In the genomic region with DNA sequence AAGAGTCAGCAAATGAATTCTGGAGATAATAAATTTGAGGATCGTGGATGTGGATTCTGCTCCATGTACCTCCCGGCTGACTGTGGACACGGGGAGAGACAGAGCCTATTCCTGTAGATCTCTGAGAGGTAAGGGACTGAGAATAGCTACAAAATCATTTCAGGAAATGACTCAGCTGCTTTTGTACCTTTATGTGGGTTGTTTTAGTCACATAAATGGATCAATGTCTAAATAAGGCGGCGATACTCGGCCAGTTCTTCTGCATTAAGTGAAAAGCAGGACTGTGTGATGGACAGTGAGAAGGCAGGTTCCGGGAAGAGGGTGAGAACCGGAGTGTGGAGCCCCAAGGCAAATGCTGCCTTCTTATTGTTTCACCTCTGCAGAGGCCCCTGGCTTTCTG, we compare ENCODE assay signal across 21 cellular contexts.
DNase-seq lines count a peak whose midpoint lies in the region; ATAC-seq and TF ChIP-seq lines count a peak whose summit lies in the region.
"Had no signal": no experiment of that assay in that cellular context is flagged by ENCODE, and none has a peak within 500 bp of the region (broad histone marks: within the 10 kb centered on the region; RNA-seq: fewer than 3 reads in every experiment).

No MANE protein-coding gene starts in this region.

- DNase-seq in GM23338 (ENCODE audit: low spot score) = no peak
- peak; percentile 69 for DNase-seq in M059J (ENCODE audit: low read depth)
- peak; percentile 10 for DNase-seq in epithelial cell of prostate (ENCODE audit: low read depth, low spot score)
- DNase-seq in stimulated activated CD4-positive, alpha-beta T cell treated with anti-CD3 and anti-CD28 coated beads, Interleukin-12 subunit alpha, Interleukin-12 subunit beta, amount 100 ng/mL, for 4 hours = no peak
- no peak for DNase-seq in 8988T
- DNase-seq: activated CD4-positive, alpha-beta T cell treated with anti-CD3 and anti-CD28 coated beads for 36 hours; CD8-positive, alpha-beta T cell; cortex of kidney; DMS79; GOT3; IMR-90; NCI-H1694; NCI-H774; psoas muscle; SHP77 treated with DMSO at 0.1 percent for 48 hours; stimulated activated CD4-positive, alpha-beta T cell treated with anti-CD3 and anti-CD28 coated beads, Interleukin-2, amount 100 ng/mL, for 48 hours had no signal

- H4K20me1 ChIP-seq in GM23338 (replicated peaks; ENCODE audit: insufficient read depth) = no peaks in the 10 kb centered on the region

- H3K4me3 ChIP-seq in GM23338 = no peak overlapping the region
- H3K4me3 ChIP-seq: psoas muscle, skin epidermis had no signal

- H3K27me3 Mint-ChIP-seq in GM23338 (ENCODE audit: insufficient read depth, low read depth, poor library complexity) = peaks cover 3% of the 10 kb centered on the region

- no peak for TF ChIP-seq CTCF in GM23338 (conservative IDR thresholded peaks at IDR 0.05; ENCODE audit: low read depth in 2 of 2)

- no peak overlapping the region for H3K27ac Mint-ChIP-seq in GM23338
- H3K27ac Mint-ChIP-seq: activated CD4-positive, alpha-beta T cell treated with anti-CD3 and anti-CD28 coated beads for 36 hours; CD8-positive, alpha-beta T cell; type B pancreatic cell had no signal

- peak; percentile 78 for ATAC-seq in GM18511 (IDR thresholded peaks at IDR 0.05; ENCODE audit: unreplicated experiment)
- no peak for ATAC-seq in GM23338
- ATAC-seq in HG02884 (IDR thresholded peaks at IDR 0.05; ENCODE audit: unreplicated experiment) = no peak
- no peak for ATAC-seq in GM18861 (IDR thresholded peaks at IDR 0.05; ENCODE audit: unreplicated experiment)
- ATAC-seq: activated CD4-positive, alpha-beta T cell treated with anti-CD3 and anti-CD28 coated beads for 36 hours; CD8-positive, alpha-beta T cell; psoas muscle had no signal

- no peaks in the 10 kb centered on the region for H3K36me3 Mint-ChIP-seq in GM23338 (ENCODE audit: low read depth)
- H3K36me3 Mint-ChIP-seq: CD8-positive, alpha-beta T cell; type B pancreatic cell had no signal

- no peaks in the 10 kb centered on the region for H3K27me3 ChIP-seq in GM23338 (ENCODE audit: insufficient read depth)

- H3K4me3 Mint-ChIP-seq in GM23338 = no peak overlapping the region
- H3K4me3 Mint-ChIP-seq: activated CD4-positive, alpha-beta T cell treated with anti-CD3 and anti-CD28 coated beads for 36 hours; CD8-positive, alpha-beta T cell; type B pancreatic cell had no signal

- H3K27ac ChIP-seq in GM23338 (ENCODE audit: low read depth) = no peak overlapping the region
- peak overlapping the region; percentile 3 for H3K27ac ChIP-seq in epithelial cell of prostate
- H3K27ac ChIP-seq: psoas muscle, skin epidermis had no signal

- no peaks in the 10 kb centered on the region for H3K4me1 ChIP-seq in GM23338 (ENCODE audit: insufficient read depth)
- H3K4me1 ChIP-seq: psoas muscle had no signal

- H3K36me3 ChIP-seq in GM23338 (ENCODE audit: insufficient read depth) = no peaks in the 10 kb centered on the region

- peaks cover 13% of the 10 kb centered on the region; the same call in 1 of the 2 replicates for H3K9me2 ChIP-seq in GM23338 (ENCODE audit: insufficient read depth)

- H3K4me2 ChIP-seq in GM23338 = no peak overlapping the region

- no peaks in the 10 kb centered on the region for H3K79me2 ChIP-seq in GM23338 (replicated peaks; ENCODE audit: insufficient read depth)

- H3K4me1 Mint-ChIP-seq in GM23338 = peaks cover 10% of the 10 kb centered on the region
- H3K4me1 Mint-ChIP-seq: activated CD4-positive, alpha-beta T cell treated with anti-CD3 and anti-CD28 coated beads for 36 hours had no signal

- H3F3A ChIP-seq in GM23338 (replicated peaks; ENCODE audit: low read depth) = no peaks in the 10 kb centered on the region

- H2AFZ ChIP-seq in GM23338 = 0 out of 2 replicates have a peak overlapping the region, but pooled peaks have one; percentile 56

- no peaks in the 10 kb centered on the region for H3K9me3 Mint-ChIP-seq in GM23338
- H3K9me3 Mint-ChIP-seq: CD8-positive, alpha-beta T cell; type B pancreatic cell had no signal

TF ChIP-seq in GM23338, 12 proteins besides CTCF, POLR2A, EP300 and RAD21 (continues in another document):
- TF ChIP-seq CREB1 (CRISPR knock-in tag; IDR thresholded peaks at IDR 0.05; ENCODE audit: low read depth) (no peak), ZNF331 (CRISPR knock-in tag; IDR thresholded peaks at IDR 0.05; ENCODE audit: low read depth) (no peak), EZH2 (IDR thresholded peaks at IDR 0.05; ENCODE audit: low read depth, unreplicated experiment) (no peak), ZNF114 (CRISPR knock-in tag; IDR thresholded peaks at IDR 0.05) (no peak), POLR2AphosphoS5 (IDR thresholded peaks at IDR 0.05; ENCODE audit: low read depth) (no peak), NANOG (IDR thresholded peaks at IDR 0.05; ENCODE audit: borderline replicate concordance) (no peak), STAT1 (IDR thresholded peaks at IDR 0.05; ENCODE audit: unreplicated experiment) (no peak), EZH2phosphoT487 (IDR thresholded peaks at IDR 0.05; ENCODE audit: unreplicated experiment) (no peak), JUNB (IDR thresholded peaks at IDR 0.05; ENCODE audit: unreplicated experiment) (no peak)
- TF ChIP-seq, protein P1, sequence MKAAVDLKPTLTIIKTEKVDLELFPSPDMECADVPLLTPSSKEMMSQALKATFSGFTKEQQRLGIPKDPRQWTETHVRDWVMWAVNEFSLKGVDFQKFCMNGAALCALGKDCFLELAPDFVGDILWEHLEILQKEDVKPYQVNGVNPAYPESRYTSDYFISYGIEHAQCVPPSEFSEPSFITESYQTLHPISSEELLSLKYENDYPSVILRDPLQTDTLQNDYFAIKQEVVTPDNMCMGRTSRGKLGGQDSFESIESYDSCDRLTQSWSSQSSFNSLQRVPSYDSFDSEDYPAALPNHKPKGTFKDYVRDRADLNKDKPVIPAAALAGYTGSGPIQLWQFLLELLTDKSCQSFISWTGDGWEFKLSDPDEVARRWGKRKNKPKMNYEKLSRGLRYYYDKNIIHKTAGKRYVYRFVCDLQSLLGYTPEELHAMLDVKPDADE (IDR thresholded peaks at IDR 0.05) = no peak
- TF ChIP-seq, protein P2, sequence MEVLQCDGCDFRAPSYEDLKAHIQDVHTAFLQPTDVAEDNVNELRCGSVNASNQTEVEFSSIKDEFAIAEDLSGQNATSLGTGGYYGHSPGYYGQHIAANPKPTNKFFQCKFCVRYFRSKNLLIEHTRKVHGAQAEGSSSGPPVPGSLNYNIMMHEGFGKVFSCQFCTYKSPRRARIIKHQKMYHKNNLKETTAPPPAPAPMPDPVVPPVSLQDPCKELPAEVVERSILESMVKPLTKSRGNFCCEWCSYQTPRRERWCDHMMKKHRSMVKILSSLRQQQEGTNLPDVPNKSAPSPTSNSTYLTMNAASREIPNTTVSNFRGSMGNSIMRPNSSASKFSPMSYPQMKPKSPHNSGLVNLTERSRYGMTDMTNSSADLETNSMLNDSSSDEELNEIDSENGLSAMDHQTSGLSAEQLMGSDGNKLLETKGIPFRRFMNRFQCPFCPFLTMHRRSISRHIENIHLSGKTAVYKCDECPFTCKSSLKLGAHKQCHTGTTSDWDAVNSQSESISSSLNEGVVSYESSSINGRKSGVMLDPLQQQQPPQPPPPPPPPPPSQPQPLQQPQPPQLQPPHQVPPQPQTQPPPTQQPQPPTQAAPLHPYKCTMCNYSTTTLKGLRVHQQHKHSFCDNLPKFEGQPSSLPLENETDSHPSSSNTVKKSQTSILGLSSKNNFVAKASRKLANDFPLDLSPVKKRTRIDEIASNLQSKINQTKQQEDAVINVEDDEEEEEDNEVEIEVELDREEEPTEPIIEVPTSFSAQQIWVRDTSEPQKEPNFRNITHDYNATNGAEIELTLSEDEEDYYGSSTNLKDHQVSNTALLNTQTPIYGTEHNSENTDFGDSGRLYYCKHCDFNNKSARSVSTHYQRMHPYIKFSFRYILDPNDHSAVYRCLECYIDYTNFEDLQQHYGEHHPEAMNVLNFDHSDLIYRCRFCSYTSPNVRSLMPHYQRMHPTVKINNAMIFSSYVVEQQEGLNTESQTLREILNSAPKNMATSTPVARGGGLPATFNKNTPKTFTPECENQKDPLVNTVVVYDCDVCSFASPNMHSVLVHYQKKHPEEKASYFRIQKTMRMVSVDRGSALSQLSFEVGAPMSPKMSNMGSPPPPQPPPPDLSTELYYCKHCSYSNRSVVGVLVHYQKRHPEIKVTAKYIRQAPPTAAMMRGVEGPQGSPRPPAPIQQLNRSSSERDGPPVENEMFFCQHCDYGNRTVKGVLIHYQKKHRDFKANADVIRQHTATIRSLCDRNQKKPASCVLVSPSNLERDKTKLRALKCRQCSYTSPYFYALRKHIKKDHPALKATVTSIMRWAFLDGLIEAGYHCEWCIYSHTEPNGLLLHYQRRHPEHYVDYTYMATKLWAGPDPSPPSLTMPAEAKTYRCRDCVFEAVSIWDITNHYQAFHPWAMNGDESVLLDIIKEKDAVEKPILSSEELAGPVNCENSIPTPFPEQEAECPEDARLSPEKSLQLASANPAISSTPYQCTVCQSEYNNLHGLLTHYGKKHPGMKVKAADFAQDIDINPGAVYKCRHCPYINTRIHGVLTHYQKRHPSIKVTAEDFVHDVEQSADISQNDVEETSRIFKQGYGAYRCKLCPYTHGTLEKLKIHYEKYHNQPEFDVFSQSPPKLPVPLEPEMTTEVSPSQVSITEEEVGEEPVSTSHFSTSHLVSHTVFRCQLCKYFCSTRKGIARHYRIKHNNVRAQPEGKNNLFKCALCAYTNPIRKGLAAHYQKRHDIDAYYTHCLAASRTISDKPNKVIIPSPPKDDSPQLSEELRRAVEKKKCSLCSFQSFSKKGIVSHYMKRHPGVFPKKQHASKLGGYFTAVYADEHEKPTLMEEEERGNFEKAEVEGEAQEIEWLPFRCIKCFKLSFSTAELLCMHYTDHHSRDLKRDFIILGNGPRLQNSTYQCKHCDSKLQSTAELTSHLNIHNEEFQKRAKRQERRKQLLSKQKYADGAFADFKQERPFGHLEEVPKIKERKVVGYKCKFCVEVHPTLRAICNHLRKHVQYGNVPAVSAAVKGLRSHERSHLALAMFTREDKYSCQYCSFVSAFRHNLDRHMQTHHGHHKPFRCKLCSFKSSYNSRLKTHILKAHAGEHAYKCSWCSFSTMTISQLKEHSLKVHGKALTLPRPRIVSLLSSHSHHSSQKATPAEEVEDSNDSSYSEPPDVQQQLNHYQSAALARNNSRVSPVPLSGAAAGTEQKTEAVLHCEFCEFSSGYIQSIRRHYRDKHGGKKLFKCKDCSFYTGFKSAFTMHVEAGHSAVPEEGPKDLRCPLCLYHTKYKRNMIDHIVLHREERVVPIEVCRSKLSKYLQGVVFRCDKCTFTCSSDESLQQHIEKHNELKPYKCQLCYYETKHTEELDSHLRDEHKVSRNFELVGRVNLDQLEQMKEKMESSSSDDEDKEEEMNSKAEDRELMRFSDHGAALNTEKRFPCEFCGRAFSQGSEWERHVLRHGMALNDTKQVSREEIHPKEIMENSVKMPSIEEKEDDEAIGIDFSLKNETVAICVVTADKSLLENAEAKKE (CRISPR knock-in tag; IDR thresholded peaks at IDR 0.05) = no peak

Comparison
In these comparisons a context has a peak if more than half of its experiments do, and no peak if none do; other contexts are left out.
1. DNase-seq: peak in M059J (single experiment) and epithelial cell of prostate (single experiment); none in GM23338 (single experiment), stimulated activated CD4-positive, alpha-beta T cell treated with anti-CD3 and anti-CD28 coated beads, Interleukin-12 subunit alpha, Interleukin-12 subunit beta, amount 100 ng/mL, for 4 hours (single experiment) and 8988T (single experiment).